22 cellular contexts compared by ENCODE assay signal in genomic region chr11:19736831-19737230, GRCh38.
"Had no signal": no experiment of that assay in that cellular context is flagged by ENCODE, and none has a peak within 500 bp of the region (broad histone marks: within the 10 kb centered on the region; RNA-seq: fewer than 3 reads in every experiment).

No MANE protein-coding gene starts in this region.

- H3K4me3 Mint-ChIP-seq: activated naive CD4-positive, alpha-beta T cell treated with anti-CD3 and anti-CD28 coated beads for 36 hours; activated naive CD8-positive, alpha-beta T cell treated with anti-CD3 and anti-CD28 coated beads, Interleukin-2, amount 50 U/mL, for 24 hours; activated T-cell treated with anti-CD3 and anti-CD28 coated beads, Interleukin-2, amount 50 U/mL, for 72 hours; effector memory CD8-positive, alpha-beta T cell; naive B cell; neural crest cell; stimulated activated memory B cell treated with anti-CD40 and anti-IgM and Interleukin-4, amounts not matched to agents 10 μg/mL and 1 μg/mL and 100 μg/mL, for 72 hours; T-helper 1 cell treated with Interleukin-12 subunit alpha and Interleukin-12 subunit beta and Interleukin-4 antibody, amounts not matched to agents 30 μg/mL and 1 μg/mL, for 36 hours; WTC11 had no signal

- H3K27ac ChIP-seq: brain microvascular endothelial cell, lower lobe of right lung, testis had no signal

- H3K4me2 ChIP-seq: smooth muscle cell had no signal

- H3K36me3 ChIP-seq: brain microvascular endothelial cell, esophagus squamous epithelium, lower lobe of right lung, stomach had no signal

- H3K9me3 ChIP-seq: esophagus squamous epithelium, lower lobe of right lung, stomach, testis had no signal

- H3K36me3 Mint-ChIP-seq: naive B cell; stimulated activated memory B cell treated with anti-CD40 and anti-IgM and Interleukin-4, amounts not matched to agents 10 μg/mL and 1 μg/mL and 100 μg/mL, for 72 hours; WTC11 had no signal

- H3K4me1 Mint-ChIP-seq: activated naive CD8-positive, alpha-beta T cell treated with anti-CD3 and anti-CD28 coated beads, Interleukin-2, amount 50 U/mL, for 24 hours; naive B cell; stimulated activated memory B cell treated with anti-CD40 and anti-IgM and Interleukin-4, amounts not matched to agents 10 μg/mL and 1 μg/mL and 100 μg/mL, for 72 hours had no signal

- ATAC-seq: activated naive CD8-positive, alpha-beta T cell treated with anti-CD3 and anti-CD28 coated beads, Interleukin-2, amount 50 U/mL, for 24 hours; activated T-cell treated with anti-CD3 and anti-CD28 coated beads, Interleukin-2, amount 50 U/mL, for 72 hours; effector memory CD8-positive, alpha-beta T cell; lower lobe of right lung; sciatic nerve; stimulated activated memory B cell treated with anti-CD40 and anti-IgM and Interleukin-4, amounts not matched to agents 10 μg/mL and 1 μg/mL and 100 μg/mL, for 72 hours; WTC11 had no signal

- H3K27ac Mint-ChIP-seq: activated naive CD4-positive, alpha-beta T cell treated with anti-CD3 and anti-CD28 coated beads for 36 hours; activated naive CD8-positive, alpha-beta T cell treated with anti-CD3 and anti-CD28 coated beads, Interleukin-2, amount 50 U/mL, for 24 hours; activated T-cell treated with anti-CD3 and anti-CD28 coated beads, Interleukin-2, amount 50 U/mL, for 72 hours; effector memory CD8-positive, alpha-beta T cell; naive B cell; stimulated activated memory B cell treated with anti-CD40 and anti-IgM and Interleukin-4, amounts not matched to agents 10 μg/mL and 1 μg/mL and 100 μg/mL, for 72 hours; T-helper 1 cell treated with Interleukin-12 subunit alpha and Interleukin-12 subunit beta and Interleukin-4 antibody, amounts not matched to agents 30 μg/mL and 1 μg/mL, for 36 hours; WTC11 had no signal

- H3K27me3 ChIP-seq: brain microvascular endothelial cell, esophagus squamous epithelium, stomach, testis had no signal

- DNase-seq: activated effector memory CD4-positive, alpha-beta T cell treated with Interleukin-2 at 50 U/mL for 16 hours; activated naive CD4-positive, alpha-beta T cell treated with anti-CD3 and anti-CD28 coated beads for 36 hours; activated naive CD8-positive, alpha-beta T cell treated with anti-CD3 and anti-CD28 coated beads, Interleukin-2, amount 50 U/mL, for 24 hours; activated T-cell treated with anti-CD3 and anti-CD28 coated beads, Interleukin-2, amount 50 U/mL, for 72 hours; brain microvascular endothelial cell; central memory CD4-positive, alpha-beta T cell; effector memory CD8-positive, alpha-beta T cell; esophagus squamous epithelium; kidney; lower lobe of right lung; mesendoderm; naive B cell; stimulated activated CD4-positive, alpha-beta T cell treated with anti-CD3 and anti-CD28 coated beads, Interleukin-15, amount 100 ng/mL, for 24 hours; stomach; T1000; testis had no signal

- H3K4me3 ChIP-seq: esophagus squamous epithelium, lower lobe of right lung, smooth muscle cell, stomach, testis had no signal

- H3K27me3 Mint-ChIP-seq: activated naive CD8-positive, alpha-beta T cell treated with anti-CD3 and anti-CD28 coated beads, Interleukin-2, amount 50 U/mL, for 24 hours; stimulated activated memory B cell treated with anti-CD40 and anti-IgM and Interleukin-4, amounts not matched to agents 10 μg/mL and 1 μg/mL and 100 μg/mL, for 72 hours had no signal

- H3K9me3 Mint-ChIP-seq: activated naive CD4-positive, alpha-beta T cell treated with anti-CD3 and anti-CD28 coated beads for 36 hours; activated naive CD8-positive, alpha-beta T cell treated with anti-CD3 and anti-CD28 coated beads, Interleukin-2, amount 50 U/mL, for 24 hours; activated T-cell treated with anti-CD3 and anti-CD28 coated beads, Interleukin-2, amount 50 U/mL, for 72 hours; effector memory CD8-positive, alpha-beta T cell; naive B cell; neural crest cell; stimulated activated memory B cell treated with anti-CD40 and anti-IgM and Interleukin-4, amounts not matched to agents 10 μg/mL and 1 μg/mL and 100 μg/mL, for 72 hours; T-helper 1 cell treated with Interleukin-12 subunit alpha and Interleukin-12 subunit beta and Interleukin-4 antibody, amounts not matched to agents 30 μg/mL and 1 μg/mL, for 36 hours; WTC11 had no signal
